Comparison of ENCODE assay signal across 5 cellular contexts in genomic region chr2:111307302-111307701, GRCh38.
DNase-seq lines count a peak whose midpoint lies in the region; TF ChIP-seq lines count a peak whose summit lies in the region.
"Not testable (repeated sequence)": the region's sequence is repeated elsewhere in the genome, so short reads cannot be mapped to it uniquely, and the experiment has no call there.

No MANE protein-coding gene starts in this region.

- not testable (repeated sequence) for H3K9ac ChIP-seq in mesenchymal stem cell (ENCODE audit: low read length)

- H3K18ac ChIP-seq in mesenchymal stem cell (ENCODE audit: low read depth in 1 of 2, low read length in 2 of 2) = not testable (repeated sequence)

- H3K4me3 ChIP-seq in mesenchymal stem cell (ENCODE audit: insufficient read depth in 1 of 2, low read depth in 1 of 2, low read length in 2 of 2) = not testable (repeated sequence)

- peak; percentile 49 for DNase-seq in activated CD4-positive, alpha-beta T cell treated with anti-CD3 and anti-CD28 coated beads, Interleukin-2, amount 10 ng/mL, durations not matched to agents 24 days and 14 days
- DNase-seq in islet precursor cell = peak; percentile 22
- DNase-seq in mesenchymal stem cell = not testable (repeated sequence)
- DNase-seq in osteocyte (ENCODE audit: extremely low spot score, unreplicated experiment) = peak; percentile 71
- DNase-seq in type B pancreatic cell (ENCODE audit: extremely low spot score, unreplicated experiment) = peak; percentile 36

- intact Hi-C loops in activated CD4-positive, alpha-beta T cell treated with anti-CD3 and anti-CD28 coated beads, Interleukin-2, amount 10 ng/mL, durations not matched to agents 24 days and 14 days (cut with micrococcal nuclease) = not testable (repeated sequence)

- not testable (repeated sequence) for H3K79me1 ChIP-seq in mesenchymal stem cell (replicated peaks; ENCODE audit: low read length, poor library complexity, severe bottlenecking)

- H2BK15ac ChIP-seq in mesenchymal stem cell (ENCODE audit: low read depth, poor library complexity, severe bottlenecking) = not testable (repeated sequence)

- not testable (repeated sequence) for H3K4ac ChIP-seq in mesenchymal stem cell (ENCODE audit: low read depth in 1 of 2, low read length in 2 of 2)

- H2AFZ ChIP-seq in mesenchymal stem cell (ENCODE audit: low read depth, low read length) = not testable (repeated sequence)

- H4K8ac ChIP-seq in mesenchymal stem cell (ENCODE audit: low read length) = not testable (repeated sequence)

- not testable (repeated sequence) for H3K27me3 ChIP-seq in mesenchymal stem cell (ENCODE audit: control insufficient read depth in 1 of 2, insufficient read depth in 1 of 2, low read length in 2 of 2)

- H2AK5ac ChIP-seq in mesenchymal stem cell (ENCODE audit: low read length, severe bottlenecking) = peak overlapping the region; percentile 65

- not testable (repeated sequence) for H3K23ac ChIP-seq in mesenchymal stem cell (ENCODE audit: low read length in 2 of 2)

- H2BK12ac ChIP-seq in mesenchymal stem cell (ENCODE audit: low read length in 2 of 2) = not testable (repeated sequence)

- H3K36me3 ChIP-seq in mesenchymal stem cell (ENCODE audit: control insufficient read depth in 1 of 2, insufficient read depth in 2 of 2, low read depth in 1 of 2, low read length in 2 of 2) = not testable (repeated sequence)

- not testable (repeated sequence) for H3K27ac ChIP-seq in mesenchymal stem cell (ENCODE audit: low read length, poor library complexity, severe bottlenecking)

- not testable (repeated sequence) for H3K14ac ChIP-seq in mesenchymal stem cell (ENCODE audit: low read length in 2 of 2)

- not testable (repeated sequence) for H3K4me1 Mint-ChIP-seq in activated CD4-positive, alpha-beta T cell treated with anti-CD3 and anti-CD28 coated beads, Interleukin-2, amount 10 ng/mL, durations not matched to agents 24 days and 14 days; osteocyte (ENCODE audit: unreplicated experiment); type B pancreatic cell (ENCODE audit: unreplicated experiment)

- not testable (repeated sequence) for H2BK5ac ChIP-seq in mesenchymal stem cell (ENCODE audit: low read depth, low read length, poor library complexity, severe bottlenecking)

- 96% methylated on average over 3 of the region's 3 CpGs for WGBS in mesenchymal stem cell

- H3K4me1 ChIP-seq in mesenchymal stem cell (ENCODE audit: control insufficient read depth, insufficient read depth, low read depth, low read length) = not testable (repeated sequence)

- not testable (repeated sequence) for H3K36me3 Mint-ChIP-seq in activated CD4-positive, alpha-beta T cell treated with anti-CD3 and anti-CD28 coated beads, Interleukin-2, amount 10 ng/mL, durations not matched to agents 24 days and 14 days (ENCODE audit: low read depth); osteocyte (ENCODE audit: unreplicated experiment); type B pancreatic cell

- not testable (repeated sequence) for H4K91ac ChIP-seq in mesenchymal stem cell (ENCODE audit: low read length)

- not testable (repeated sequence) for H3K27me3 Mint-ChIP-seq in activated CD4-positive, alpha-beta T cell treated with anti-CD3 and anti-CD28 coated beads, Interleukin-2, amount 10 ng/mL, durations not matched to agents 24 days and 14 days; osteocyte (ENCODE audit: unreplicated experiment); type B pancreatic cell

- not testable (repeated sequence) for H3K9me3 ChIP-seq in mesenchymal stem cell (ENCODE audit: control insufficient read depth, low read length)

- TF ChIP-seq CTCF in osteocyte (IDR thresholded peaks at IDR 0.05); type B pancreatic cell (conservative IDR thresholded peaks at IDR 0.05): not testable (repeated sequence)

- not testable (repeated sequence) for H2BK120ac ChIP-seq in mesenchymal stem cell (ENCODE audit: low read depth, low read length)

- H3K27ac Mint-ChIP-seq in activated CD4-positive, alpha-beta T cell treated with anti-CD3 and anti-CD28 coated beads, Interleukin-2, amount 10 ng/mL, durations not matched to agents 24 days and 14 days; osteocyte (ENCODE audit: unreplicated experiment); type B pancreatic cell: not testable (repeated sequence)

- H3K9me3 Mint-ChIP-seq in activated CD4-positive, alpha-beta T cell treated with anti-CD3 and anti-CD28 coated beads, Interleukin-2, amount 10 ng/mL, durations not matched to agents 24 days and 14 days; osteocyte (ENCODE audit: unreplicated experiment); type B pancreatic cell: not testable (repeated sequence)

- H3K4me3 Mint-ChIP-seq in activated CD4-positive, alpha-beta T cell treated with anti-CD3 and anti-CD28 coated beads, Interleukin-2, amount 10 ng/mL, durations not matched to agents 24 days and 14 days; osteocyte (ENCODE audit: unreplicated experiment); type B pancreatic cell: not testable (repeated sequence)

- H3K4me2 ChIP-seq in mesenchymal stem cell (ENCODE audit: low read length, poor library complexity, severe bottlenecking) = not testable (repeated sequence)
